Comparison of ENCODE assay signal across 9 cellular contexts in the genomic region with DNA sequence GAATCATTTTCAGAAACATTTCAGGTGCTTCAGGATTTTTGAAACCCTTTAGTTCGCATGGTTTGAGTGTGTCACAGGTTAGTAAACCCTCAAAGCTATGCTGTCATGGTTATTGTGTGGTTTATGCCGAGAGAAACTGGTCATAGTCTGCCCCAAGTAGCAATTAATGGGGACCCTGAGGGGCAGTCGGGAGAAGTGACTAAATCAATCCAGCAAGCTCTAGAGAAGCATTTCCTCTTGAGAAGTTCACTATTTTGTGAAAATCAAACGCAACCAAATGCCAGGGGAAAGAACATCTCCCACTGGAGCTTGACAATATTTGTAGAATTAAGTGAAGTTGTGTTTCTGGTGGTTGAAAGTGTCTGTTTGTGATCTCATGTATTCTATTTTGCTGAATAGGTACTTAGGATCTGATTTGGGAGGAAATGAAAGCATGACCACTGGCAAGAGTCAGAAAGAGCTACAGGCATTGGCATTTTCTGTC.
DNase-seq lines count a peak whose midpoint lies in the region; ATAC-seq and TF ChIP-seq lines count a peak whose summit lies in the region.
"Had no signal": no experiment of that assay in that cellular context is flagged by ENCODE, and none has a peak within 500 bp of the region (broad histone marks: within the 10 kb centered on the region; RNA-seq: fewer than 3 reads in every experiment).

No MANE protein-coding gene starts in this region.

- H3K27ac Mint-ChIP-seq in neural progenitor cell: no peak overlapping the region
- H3K27ac Mint-ChIP-seq in activated naive CD4-positive, alpha-beta T cell treated with anti-CD3 and anti-CD28 coated beads, Interleukin-2, amount 10 ng/mL, durations not matched to agents 7 days and 5 days: no peak overlapping the region

- ATAC-seq in GM18499 (IDR thresholded peaks at IDR 0.05; ENCODE audit: insufficient read depth, unreplicated experiment) (peak; percentile 53), GM21423 (IDR thresholded peaks at IDR 0.05; ENCODE audit: unreplicated experiment) (peak; percentile 46), HG03196 (IDR thresholded peaks at IDR 0.05; ENCODE audit: unreplicated experiment) (peak; percentile 45), heart right ventricle (no peak)

- TF ChIP-seq CTCF in neural progenitor cell (IDR thresholded peaks at IDR 0.05) (no peak), heart right ventricle (IDR thresholded peaks at IDR 0.05) (no peak)

- H3K79me2 ChIP-seq in neural progenitor cell (ENCODE audit: low read depth): no peaks in the 10 kb centered on the region

- H3K4me1 ChIP-seq in neural progenitor cell: peaks cover 4% of the 10 kb centered on the region
- H3K4me1 ChIP-seq in heart right ventricle: peaks cover 0 to 77% (median 11%) of the 10 kb centered on the region in 9 donors

- CTCF ChIA-PET in activated naive CD4-positive, alpha-beta T cell treated with anti-CD3 and anti-CD28 coated beads, Interleukin-2, amount 10 ng/mL, durations not matched to agents 7 days and 5 days (lab: Charles Lee): interaction anchor here (0.7 to 2.3 kb wide), 2 partner anchors 57 to 72 kb away, joined by 3 to 5 read pairs; no protein-coding TSS in a partner anchor

- H3K4me3 Mint-ChIP-seq in neural progenitor cell: no peak overlapping the region
- no peak overlapping the region for H3K4me3 Mint-ChIP-seq in activated naive CD4-positive, alpha-beta T cell treated with anti-CD3 and anti-CD28 coated beads, Interleukin-2, amount 10 ng/mL, durations not matched to agents 7 days and 5 days

- DNase-seq in medulla oblongata (ENCODE audit: extremely low spot score) (peak; percentile 36), SHP77 (lab: John Stamatoyannopoulos, UW) (no peak), neural progenitor cell (ENCODE audit: low spot score) (no peak), heart right ventricle (no peak)
- no peak for DNase-seq in activated naive CD4-positive, alpha-beta T cell treated with anti-CD3 and anti-CD28 coated beads, Interleukin-2, amount 10 ng/mL, durations not matched to agents 7 days and 5 days
- DNase-seq: NCI-H82 had no signal

- H3K27me3 Mint-ChIP-seq in neural progenitor cell (ENCODE audit: insufficient read depth, low read depth): peaks cover 6% of the 10 kb centered on the region
- H3K27me3 Mint-ChIP-seq in activated naive CD4-positive, alpha-beta T cell treated with anti-CD3 and anti-CD28 coated beads, Interleukin-2, amount 10 ng/mL, durations not matched to agents 7 days and 5 days: peaks cover 4% of the 10 kb centered on the region

- H4K20me1 ChIP-seq in neural progenitor cell (ENCODE audit: low read depth): no peaks in the 10 kb centered on the region

- intact Hi-C loops in heart right ventricle (cut with DNase I): loop anchor here in 3 of 10 donors (10.0 kb wide), 1 partner anchor 139 kb away; no protein-coding TSS in a partner anchor

- H3K27me3 ChIP-seq in neural progenitor cell (no peaks in the 10 kb centered on the region), heart right ventricle (no peaks in the 10 kb centered on the region)

- no peak overlapping the region for H3K4me2 ChIP-seq in neural progenitor cell

- H2AFZ ChIP-seq in neural progenitor cell (replicated peaks): no peak overlapping the region

- H3K9me3 ChIP-seq in neural progenitor cell (ENCODE audit: low read depth) (no peaks in the 10 kb centered on the region), heart right ventricle (no peaks in the 10 kb centered on the region)

- H3K36me3 ChIP-seq in neural progenitor cell (no peaks in the 10 kb centered on the region), heart right ventricle (no peaks in the 10 kb centered on the region)

- peaks cover 16% of the 10 kb centered on the region for H3F3A ChIP-seq in neural progenitor cell (ENCODE audit: low read depth)

- 74 to 75% methylated on average over 4 of the region's 4 CpGs for WGBS in heart right ventricle, 2 donors

- H3K4me3 ChIP-seq in neural progenitor cell: no peak overlapping the region
- no peak overlapping the region for H3K4me3 ChIP-seq in heart right ventricle

- no peaks in the 10 kb centered on the region for H3K36me3 Mint-ChIP-seq in neural progenitor cell
- H3K36me3 Mint-ChIP-seq in activated naive CD4-positive, alpha-beta T cell treated with anti-CD3 and anti-CD28 coated beads, Interleukin-2, amount 10 ng/mL, durations not matched to agents 7 days and 5 days: no peaks in the 10 kb centered on the region

- no peaks in the 10 kb centered on the region for H3K9me3 Mint-ChIP-seq in neural progenitor cell
- peaks cover 2% of the 10 kb centered on the region for H3K9me3 Mint-ChIP-seq in activated naive CD4-positive, alpha-beta T cell treated with anti-CD3 and anti-CD28 coated beads, Interleukin-2, amount 10 ng/mL, durations not matched to agents 7 days and 5 days

- H3K27ac ChIP-seq in neural progenitor cell (no peak overlapping the region), heart right ventricle (peak overlapping the region in 2 of 10 donors; percentile 33 to 78)

- no peak overlapping the region for H3K9ac ChIP-seq in neural progenitor cell

- H3K4me1 Mint-ChIP-seq in neural progenitor cell: peaks cover 15% of the 10 kb centered on the region
- peaks cover 20% of the 10 kb centered on the region for H3K4me1 Mint-ChIP-seq in activated naive CD4-positive, alpha-beta T cell treated with anti-CD3 and anti-CD28 coated beads, Interleukin-2, amount 10 ng/mL, durations not matched to agents 7 days and 5 days

Comparison
In these comparisons a context has a peak if more than half of its experiments do, and no peak if none do; other contexts are left out.
1. ATAC-seq: peak in GM18499 (single experiment), GM21423 (single experiment) and HG03196 (single experiment); none in heart right ventricle (0 of 8).